Comparison of ENCODE assay signal across 8 cellular contexts in the genomic region with DNA sequence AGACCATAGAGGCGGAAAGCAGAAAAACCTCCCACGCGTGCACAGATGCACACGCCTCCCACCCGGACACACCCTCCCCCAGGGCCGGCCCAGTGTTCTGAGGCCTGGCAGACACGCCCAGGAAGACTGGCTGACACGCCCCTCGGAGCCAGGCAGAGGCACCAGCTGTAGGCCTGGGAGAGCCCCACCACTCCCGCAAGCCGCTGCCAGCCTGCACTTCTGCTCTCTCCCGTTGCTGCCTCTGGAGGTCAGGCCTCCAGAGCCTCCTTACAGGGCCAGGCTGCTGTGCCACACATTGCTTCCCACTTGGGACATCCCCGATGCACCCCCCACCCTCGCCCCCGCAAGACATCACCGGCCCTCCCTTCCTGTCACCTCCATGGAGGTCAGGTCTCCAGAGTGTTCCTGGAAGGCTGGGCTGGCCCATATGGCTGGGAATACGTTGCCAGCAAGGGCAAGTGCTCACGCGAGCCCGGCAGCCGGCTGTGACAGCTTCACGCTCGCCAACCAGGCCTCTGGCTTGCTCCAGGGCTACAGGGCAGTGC. TPM values are rescaled to one million over a fixed set of nuclear protein-coding genes. Genes with fewer than 3 reads are reported as not detected.
A peak's percentile ranks its signal among the peaks of the same experiment; 100 is the strongest.
DNase-seq lines count a peak whose midpoint lies in the region; ATAC-seq, FAIRE-seq and TF ChIP-seq lines count a peak whose summit lies in the region.

No MANE protein-coding gene starts in this region.

- WGBS in heart left ventricle, 4 donors, result 3 to 11% (median 6%) methylated on average over 15 to 23 of the region's 23 CpGs

- no peaks in the 10 kb centered on the region for H3K27me3 Mint-ChIP-seq in activated T-cell treated with anti-CD3 and anti-CD28 coated beads, Interleukin-2, amount 50 U/mL, for 24 hours

- H3K27ac ChIP-seq in heart left ventricle, result peak overlapping the region; percentile 37 to 77 (median 69)

- peak in 1 of 12 donors; percentile 15 for TF ChIP-seq CTCF in heart left ventricle (IDR thresholded peaks at IDR 0.05)

- peaks cover 0 to 15% (median 0%) of the 10 kb centered on the region in 9 donors for H3K36me3 ChIP-seq in heart left ventricle

- intact Hi-C loops in heart left ventricle (cut with DNase I), result loop anchor here in 3 of 10 donors (5.0 to 10.0 kb wide), 3 partner anchors 36 to 109 kb away; no protein-coding TSS in a partner anchor

- no peaks in the 10 kb centered on the region for H3K9me3 Mint-ChIP-seq in activated T-cell treated with anti-CD3 and anti-CD28 coated beads, Interleukin-2, amount 50 U/mL, for 24 hours

- no peak overlapping the region for H3K4me3 Mint-ChIP-seq in activated T-cell treated with anti-CD3 and anti-CD28 coated beads, Interleukin-2, amount 50 U/mL, for 24 hours

- H3K27me3 ChIP-seq in heart left ventricle, result no peaks in the 10 kb centered on the region

- TF ChIP-seq POLR2A in GM12891 (IDR thresholded peaks at IDR 0.05; ENCODE audit: low read depth, low read length), result no peak
- no peak for TF ChIP-seq POLR2A in heart left ventricle (IDR thresholded peaks at IDR 0.05)

- no peaks in the 10 kb centered on the region for H3K36me3 Mint-ChIP-seq in activated T-cell treated with anti-CD3 and anti-CD28 coated beads, Interleukin-2, amount 50 U/mL, for 24 hours (ENCODE audit: low read depth)

- no peak overlapping the region for H3K4me3 ChIP-seq in heart left ventricle

- H3K27ac Mint-ChIP-seq in activated T-cell treated with anti-CD3 and anti-CD28 coated beads, Interleukin-2, amount 50 U/mL, for 24 hours, result no peak overlapping the region

- FAIRE-seq in GM12891 (lab: Jason Lieb, UNC), result peak; percentile 13

- ATAC-seq in heart left ventricle (peak; percentile 77 to 90 (median 82)), HG03280 (IDR thresholded peaks at IDR 0.05; ENCODE audit: unreplicated experiment) (no peak), HG03469 (IDR thresholded peaks at IDR 0.05; ENCODE audit: unreplicated experiment) (no peak)

- DNase-seq in GM12891 (ENCODE audit: insufficient read length, low spot score) (peak; percentile 57), OCI-M1 (lab: John Stamatoyannopoulos, UW) (peak; percentile 49), heart left ventricle (peak; percentile 74 to 85 (median 82)), anterior cingulate cortex (lab: John Stamatoyannopoulos, UW) (no peak)
- DNase-seq in activated T-cell treated with anti-CD3 and anti-CD28 coated beads, Interleukin-2, amount 50 U/mL, for 24 hours, result peak; percentile 60
- peak; percentile 56 for DNase-seq in stimulated activated CD4-positive, alpha-beta T cell treated with anti-CD3 and anti-CD28 coated beads, Interleukin-1b, Interleukin-23, amount 100 ng/mL, for 48 hours

- H3K4me1 Mint-ChIP-seq in activated T-cell treated with anti-CD3 and anti-CD28 coated beads, Interleukin-2, amount 50 U/mL, for 24 hours (ENCODE audit: low read depth), result peaks cover 9% of the 10 kb centered on the region

- H3K9me3 ChIP-seq in heart left ventricle, result no peaks in the 10 kb centered on the region

- H3K4me1 ChIP-seq in heart left ventricle, result peaks cover 4 to 70% (median 41%) of the 10 kb centered on the region in 12 donors

TF ChIP-seq in GM12891, 5 proteins besides CTCF, POLR2A, EP300 and RAD21:
- TF ChIP-seq PAX5 (IDR thresholded peaks at IDR 0.05; ENCODE audit: insufficient read depth, low read length, severe bottlenecking), result no peak
- TF ChIP-seq TAF1 (IDR thresholded peaks at IDR 0.05; ENCODE audit: low read depth, low read length), result no peak
- TF ChIP-seq POU2F2 (IDR thresholded peaks at IDR 0.05; ENCODE audit: low read depth, low read length), result no peak
- TF ChIP-seq SPI1 (IDR thresholded peaks at IDR 0.05; ENCODE audit: low read depth, low read length), result no peak
- no peak for TF ChIP-seq POLR2AphosphoS5 (IDR thresholded peaks at IDR 0.05; ENCODE audit: low read depth, low read length)

RNA-seq across cellular contexts. Expression of a gene that starts 40.4 kb away (rescaled TPM):
- polyA plus RNA-seq in GM12891 (2012; ENCODE audit: low read depth, missing spikeins), result 1.3 TPM
- total RNA-seq in heart left ventricle, result 10 to 100 TPM; 39.5 to 84.9 (median 63.2) TPM
- polyA plus RNA-seq in heart left ventricle, result 10 to 100 TPM; 28.8 to 50.0 TPM

Comparison
In these comparisons a context has a peak if more than half of its experiments do, and no peak if none do; other contexts are left out.
1. DNase-seq: peak in GM12891 (single experiment), OCI-M1 (single experiment), activated T-cell treated with anti-CD3 and anti-CD28 coated beads, Interleukin-2, amount 50 U/mL, for 24 hours (single experiment), heart left ventricle (5 of 5) and stimulated activated CD4-positive, alpha-beta T cell treated with anti-CD3 and anti-CD28 coated beads, Interleukin-1b, Interleukin-23, amount 100 ng/mL, for 48 hours (single experiment); none in anterior cingulate cortex (0 of 58).
2. ATAC-seq: peak in heart left ventricle (4 of 4); none in HG03280 (single experiment) and HG03469 (single experiment).